ENCODE assay signal across 8 cellular contexts in genomic region chr1:234373938-234374240, GRCh38. TPM values are rescaled to one million over a fixed set of nuclear protein-coding genes. Genes with fewer than 3 reads are reported as not detected.
DNase-seq lines count a peak whose midpoint lies in the region; ATAC-seq and TF ChIP-seq lines count a peak whose summit lies in the region.

No MANE protein-coding gene starts in this region.

- 4 to 6% (median 5%) methylated on average over 6 of the region's 6 CpGs for WGBS in ovary, 3 donors

- peaks cover 2% of the 10 kb centered on the region for H3K36me3 ChIP-seq in Caco-2 (ENCODE audit: control insufficient read depth, insufficient read depth, low read length)
- H3K36me3 ChIP-seq in OCI-LY3 (replicated peaks; ENCODE audit: low read depth, low read length): peaks cover 23% of the 10 kb centered on the region
- no peaks in the 10 kb centered on the region for H3K36me3 ChIP-seq in ovary

- no peaks in the 10 kb centered on the region for H3K27me3 Mint-ChIP-seq in Caco-2 (ENCODE audit: insufficient read depth, unreplicated experiment)

- peak overlapping the region; percentile 97 for H3K27ac Mint-ChIP-seq in Caco-2 (ENCODE audit: unreplicated experiment)

- H3K27me3 ChIP-seq in Caco-2 (replicated peaks; ENCODE audit: control insufficient read depth, insufficient read depth, low read length) (no peaks in the 10 kb centered on the region), OCI-LY3 (ENCODE audit: low read depth, low read length) (no peaks in the 10 kb centered on the region), ovary (no peaks in the 10 kb centered on the region)

- BruUV-seq in Caco-2 (replicated peaks; lab: Mats Ljungman, UMichigan): no TSS peak

- no peak for TF ChIP-seq EP300 in ovary (IDR thresholded peaks at IDR 0.05)

- H3K4me3 Mint-ChIP-seq in Caco-2 (ENCODE audit: unreplicated experiment): peak overlapping the region; percentile 99

- no peaks in the 10 kb centered on the region for H3K9me3 Mint-ChIP-seq in Caco-2 (ENCODE audit: unreplicated experiment)

- POLR2A ChIA-PET in Caco-2 (lab: Charles Lee): interaction anchor here (0.6 to 1.8 kb wide), 6 partner anchors 10 to 602 kb away, joined by 3 to 15 read pairs (median 4); no protein-coding TSS in a partner anchor

- H3K4me3 ChIP-seq in Caco-2 (ENCODE audit: low read depth, low read length): peak overlapping the region; percentile 77
- peak overlapping the region; percentile 86 for H3K4me3 ChIP-seq in OCI-LY3 (ENCODE audit: low read length)
- peak overlapping the region; percentile 83 for H3K4me3 ChIP-seq in ovary

- H3K4me1 ChIP-seq in Caco-2 (0 out of 2 replicates have a peak, but pooled peaks cover 4% of the 10 kb centered on the region), OCI-LY3 (ENCODE audit: low read length) (peaks cover 11% of the 10 kb centered on the region), ovary (ENCODE audit: insufficient read depth) (peaks cover 5% of the 10 kb centered on the region)

- no peaks in the 10 kb centered on the region for H3K4me1 Mint-ChIP-seq in Caco-2 (ENCODE audit: low read depth, unreplicated experiment)

- H3K9me3 ChIP-seq in Caco-2 (no peaks in the 10 kb centered on the region), OCI-LY3 (ENCODE audit: insufficient read depth, low read length) (no peaks in the 10 kb centered on the region), ovary (no peaks in the 10 kb centered on the region)

- peaks cover 39% of the 10 kb centered on the region for H3K79me2 ChIP-seq in OCI-LY3 (ENCODE audit: low read length)

- no peaks in the 10 kb centered on the region for H4K20me1 ChIP-seq in OCI-LY3 (ENCODE audit: insufficient read depth, low read length)

- TF ChIP-seq CTCF in Caco-2 (IDR thresholded peaks at IDR 0.05; ENCODE audit: insufficient read depth in 1 of 2, low read depth in 1 of 2, low read length in 1 of 2, severe bottlenecking in 1 of 2, unreplicated experiment in 1 of 2) (no peak), OCI-LY3 (IDR thresholded peaks at IDR 0.05; ENCODE audit: low read depth, low read length) (no peak), ovary (IDR thresholded peaks at IDR 0.05) (no peak)

- peaks cover 47% of the 10 kb centered on the region for H3K36me3 Mint-ChIP-seq in Caco-2 (ENCODE audit: insufficient read depth, unreplicated experiment)

- no peak for TF ChIP-seq POLR2A in ovary (IDR thresholded peaks at IDR 0.05)

- peak overlapping the region; percentile 84 for H2AFZ ChIP-seq in OCI-LY3 (ENCODE audit: low read depth, low read length)

- peak overlapping the region; percentile 91 for H3K9ac ChIP-seq in OCI-LY3 (ENCODE audit: low read length)

- peak; percentile 34 for ATAC-seq in GM21717 (IDR thresholded peaks at IDR 0.05; ENCODE audit: unreplicated experiment)
- peak; percentile 39 for ATAC-seq in esophagus mucosa

- no peak for DNase-seq in Caco-2
- DNase-seq in ovary: no peak
- no peak for DNase-seq in stimulated activated CD4-positive, alpha-beta T cell treated with anti-CD3 and anti-CD28 coated beads, Interleukin-4, amount 100 ng/mL, for 4 hours
- DNase-seq in GF-D8 (lab: John Stamatoyannopoulos, UW): no peak
- no peak for DNase-seq in A172 (ENCODE audit: low spot score)

- CTCF ChIA-PET in Caco-2 (lab: Charles Lee): interaction anchor here (0.6 to 1.8 kb wide), 5 partner anchors 51 to 262 kb away, joined by 3 to 6 read pairs (median 3); no protein-coding TSS in a partner anchor

- H3K4me2 ChIP-seq in OCI-LY3 (ENCODE audit: low read length): peak overlapping the region; percentile 82

- intact Hi-C loops in Caco-2 (cut with micrococcal nuclease; ENCODE audit: unreplicated experiment) (loop anchor here (2.0 kb wide), 2 partner anchors 17 to 105 kb away; partner anchors contain the start of gene TARBP1), ovary (cut with DNase I) (no loop called here)

- peak overlapping the region; percentile 88 for H3K27ac ChIP-seq in OCI-LY3 (ENCODE audit: low read length)
- peak overlapping the region; percentile 42 to 76 for H3K27ac ChIP-seq in ovary

RNA-seq across cellular contexts. Expression of gene COA6, which starts 0.6 kb away (rescaled TPM):
- total RNA-seq in Caco-2 (2022) (41.0 and 47.6 TPM in 2 replicates), esophagus mucosa (33.2 TPM), ovary (10 to 100 TPM; 12.8 to 20.4 (median 16.9) TPM)
- 10 to 100 TPM; 26.0 to 28.3 TPM for polyA plus RNA-seq in ovary
- total RNA-seq in A172 (2014; rRNA removed; shearing (Covaris generic)): 78.1 and 81.3 TPM in 2 replicates
